Comparison of ENCODE assay signal across 26 cellular contexts in the genomic region with DNA sequence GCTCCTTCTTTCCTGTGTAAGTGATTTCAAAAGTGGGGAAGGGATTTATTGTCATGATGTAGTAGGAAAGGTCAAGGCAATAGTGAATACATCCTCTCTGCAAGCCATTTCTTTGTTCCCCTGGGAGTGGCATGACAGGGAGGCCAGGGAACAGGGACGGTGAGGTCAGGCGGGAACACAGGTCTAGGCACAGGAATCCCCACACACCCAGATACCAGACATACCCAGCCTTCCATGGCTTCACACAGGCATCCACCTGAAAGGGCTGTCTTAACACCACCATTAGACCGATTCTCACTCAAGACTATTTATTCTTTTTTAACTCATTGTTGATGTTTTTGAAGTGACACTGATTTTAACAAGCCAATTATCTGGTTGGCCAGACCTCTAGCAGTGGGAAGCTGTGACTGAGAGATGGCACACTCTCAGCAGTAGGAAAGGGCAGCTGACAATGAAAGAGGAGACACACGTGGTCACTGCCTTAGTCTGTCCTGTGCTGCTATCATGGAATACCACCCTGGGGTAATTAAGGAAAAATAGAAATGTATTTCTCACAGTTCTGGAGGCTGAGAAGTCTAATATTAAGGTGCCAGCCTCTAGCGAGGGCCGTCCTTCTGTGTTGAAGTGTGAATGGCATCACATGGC.
"Had no signal": no experiment of that assay in that cellular context is flagged by ENCODE, and none has a peak within 500 bp of the region (broad histone marks: within the 10 kb centered on the region; RNA-seq: fewer than 3 reads in every experiment).

No MANE protein-coding gene starts in this region.

- H3K4me1 ChIP-seq: ascending aorta had no signal

- H3K27me3 ChIP-seq: ascending aorta, neutrophil, ovary had no signal

- H3K27ac Mint-ChIP-seq: activated naive CD4-positive, alpha-beta T cell treated with anti-CD3 and anti-CD28 coated beads, Interleukin-2, amount 10 ng/mL, durations not matched to agents 7 days and 5 days; activated naive CD8-positive, alpha-beta T cell treated with anti-CD3 and anti-CD28 coated beads, Interleukin-2, amount 10 ng/mL, durations not matched to agents 7 days and 5 days; mesothelial cell of epicardium; progenitor cell of endocrine pancreas; stimulated activated effector memory CD8-positive, alpha-beta T cell treated with anti-CD3 and anti-CD28 coated beads, Interleukin-12 subunit alpha, Interleukin-12 subunit beta, amount 100 ng/mL, for 72 hours; stimulated activated naive CD8-positive, alpha-beta T cell treated with anti-CD3 and anti-CD28 coated beads, Interleukin-15, Interleukin-2, amounts not matched to agents 100 ng/mL and 50 ng/mL, for 24 hours; T-cell; T-helper 2 cell treated with Interferon-gamma antibody and Interleukin-4, amounts not matched to agents 5 μg/mL and 100 μg/mL, for 36 hours had no signal

- H3K9me3 ChIP-seq: ascending aorta, neutrophil, ovary, sigmoid colon had no signal

- H3K4me1 Mint-ChIP-seq: activated naive CD4-positive, alpha-beta T cell treated with anti-CD3 and anti-CD28 coated beads, Interleukin-2, amount 10 ng/mL, durations not matched to agents 7 days and 5 days; activated naive CD8-positive, alpha-beta T cell treated with anti-CD3 and anti-CD28 coated beads, Interleukin-2, amount 10 ng/mL, durations not matched to agents 7 days and 5 days; naive thymus-derived CD8-positive, alpha-beta T cell; stimulated activated effector memory CD8-positive, alpha-beta T cell treated with anti-CD3 and anti-CD28 coated beads, Interleukin-12 subunit alpha, Interleukin-12 subunit beta, amount 100 ng/mL, for 72 hours; T-cell had no signal

- DNase-seq: activated CD4-positive, alpha-beta T cell treated with anti-CD3 and anti-CD28 coated beads for 48 hours; activated CD4-positive, alpha-beta T cell treated with anti-CD3 and anti-CD28 coated beads, Interleukin-2, amount 50 U/mL, for 48 hours; activated CD8-positive, alpha-beta memory T cell treated with anti-CD3 and anti-CD28 coated beads, Interleukin-2, amount 50 U/mL, for 4 hours; activated gamma-delta T cell; activated naive CD4-positive, alpha-beta T cell treated with anti-CD3 and anti-CD28 coated beads, Interleukin-2, amount 10 ng/mL, durations not matched to agents 7 days and 5 days; activated naive CD8-positive, alpha-beta T cell treated with anti-CD3 and anti-CD28 coated beads, Interleukin-2, amount 10 ng/mL, durations not matched to agents 7 days and 5 days; activated T-cell treated with anti-CD3 and anti-CD28 coated beads, Interleukin-2, amount 50 U/mL, for 1 hour; cortex of kidney; foreskin fibroblast; naive thymus-derived CD8-positive, alpha-beta T cell; ovary; retina; sigmoid colon; small intestine; stimulated activated CD4-positive, alpha-beta T cell treated with anti-CD3 and anti-CD28 coated beads, Interleukin-4, amount 100 ng/mL, for 24 hours; T-cell had no signal

- ATAC-seq: activated CD4-positive, CD25-positive, alpha-beta regulatory T cell treated with anti-CD3 and anti-CD28 coated beads, Interleukin-2, amount 50 U/mL, for 24 hours; esophagus mucosa; naive thymus-derived CD8-positive, alpha-beta T cell; stimulated activated effector memory CD8-positive, alpha-beta T cell treated with anti-CD3 and anti-CD28 coated beads, Interleukin-12 subunit alpha, Interleukin-12 subunit beta, amount 100 ng/mL, for 72 hours; T-cell had no signal

- H3K36me3 Mint-ChIP-seq: activated naive CD4-positive, alpha-beta T cell treated with anti-CD3 and anti-CD28 coated beads, Interleukin-2, amount 10 ng/mL, durations not matched to agents 7 days and 5 days; activated naive CD8-positive, alpha-beta T cell treated with anti-CD3 and anti-CD28 coated beads, Interleukin-2, amount 10 ng/mL, durations not matched to agents 7 days and 5 days; brain; naive thymus-derived CD8-positive, alpha-beta T cell; stimulated activated effector memory CD8-positive, alpha-beta T cell treated with anti-CD3 and anti-CD28 coated beads, Interleukin-12 subunit alpha, Interleukin-12 subunit beta, amount 100 ng/mL, for 72 hours; T-cell had no signal

- H3K36me3 ChIP-seq: neutrophil, ovary, sigmoid colon had no signal

- H3K27ac ChIP-seq: ascending aorta, neutrophil, ovary, sigmoid colon had no signal

- H3K27me3 Mint-ChIP-seq: activated naive CD8-positive, alpha-beta T cell treated with anti-CD3 and anti-CD28 coated beads, Interleukin-2, amount 10 ng/mL, durations not matched to agents 7 days and 5 days; brain; progenitor cell of endocrine pancreas; stimulated activated naive CD8-positive, alpha-beta T cell treated with anti-CD3 and anti-CD28 coated beads, Interleukin-15, Interleukin-2, amounts not matched to agents 100 ng/mL and 50 ng/mL, for 24 hours had no signal

- H3K9me3 Mint-ChIP-seq: activated naive CD4-positive, alpha-beta T cell treated with anti-CD3 and anti-CD28 coated beads, Interleukin-2, amount 10 ng/mL, durations not matched to agents 7 days and 5 days; activated naive CD8-positive, alpha-beta T cell treated with anti-CD3 and anti-CD28 coated beads, Interleukin-2, amount 10 ng/mL, durations not matched to agents 7 days and 5 days; brain; mesothelial cell of epicardium; naive thymus-derived CD8-positive, alpha-beta T cell; stimulated activated effector memory CD8-positive, alpha-beta T cell treated with anti-CD3 and anti-CD28 coated beads, Interleukin-12 subunit alpha, Interleukin-12 subunit beta, amount 100 ng/mL, for 72 hours; stimulated activated naive CD8-positive, alpha-beta T cell treated with anti-CD3 and anti-CD28 coated beads, Interleukin-15, Interleukin-2, amounts not matched to agents 100 ng/mL and 50 ng/mL, for 24 hours; T-cell; T-helper 2 cell treated with Interferon-gamma antibody and Interleukin-4, amounts not matched to agents 5 μg/mL and 100 μg/mL, for 36 hours had no signal

- H3K4me3 Mint-ChIP-seq: activated naive CD4-positive, alpha-beta T cell treated with anti-CD3 and anti-CD28 coated beads, Interleukin-2, amount 10 ng/mL, durations not matched to agents 7 days and 5 days; activated naive CD8-positive, alpha-beta T cell treated with anti-CD3 and anti-CD28 coated beads, Interleukin-2, amount 10 ng/mL, durations not matched to agents 7 days and 5 days; brain; mesothelial cell of epicardium; naive thymus-derived CD8-positive, alpha-beta T cell; stimulated activated effector memory CD8-positive, alpha-beta T cell treated with anti-CD3 and anti-CD28 coated beads, Interleukin-12 subunit alpha, Interleukin-12 subunit beta, amount 100 ng/mL, for 72 hours; stimulated activated naive CD8-positive, alpha-beta T cell treated with anti-CD3 and anti-CD28 coated beads, Interleukin-15, Interleukin-2, amounts not matched to agents 100 ng/mL and 50 ng/mL, for 24 hours; T-cell; T-helper 2 cell treated with Interferon-gamma antibody and Interleukin-4, amounts not matched to agents 5 μg/mL and 100 μg/mL, for 36 hours had no signal

- H3K4me3 ChIP-seq: ascending aorta, ovary, sigmoid colon had no signal
